Comparison of ENCODE assay signal across 17 cellular contexts in genomic region chr14:45492876-45493275, GRCh38.
DNase-seq lines count a peak whose midpoint lies in the region; ATAC-seq, FAIRE-seq and TF ChIP-seq lines count a peak whose summit lies in the region.
"Had no signal": no experiment of that assay in that cellular context is flagged by ENCODE, and none has a peak within 500 bp of the region (broad histone marks: within the 10 kb centered on the region; RNA-seq: fewer than 3 reads in every experiment).

No MANE protein-coding gene starts in this region.

- no TSS peak for BruUV-seq in HepG2 (replicated peaks; lab: Mats Ljungman, UMichigan)

- WGBS in right lobe of liver (ENCODE audit: insufficient coverage, low coverage, low lambda C conversion rate, missing lambda C conversion rate) = 50% methylated on average over 3 of the region's 4 CpGs
- 28% methylated on average over 4 of the region's 4 CpGs for WGBS in HepG2 (ENCODE audit: low lambda C conversion rate)
- WGBS in endodermal cell (ENCODE audit: insufficient coverage in 1 of 2, insufficient read length in 1 of 2), 2 experiments = 72 to 93% methylated on average over 4 of the region's 4 CpGs

- no peaks in the 10 kb centered on the region for H3K27me3 Mint-ChIP-seq in endodermal cell (ENCODE audit: insufficient read depth)
- no peaks in the 10 kb centered on the region for H3K27me3 Mint-ChIP-seq in activated naive CD4-positive, alpha-beta T cell treated with anti-CD3 and anti-CD28 coated beads, Interleukin-2, amount 10 ng/mL, durations not matched to agents 7 days and 5 days
- H3K27me3 Mint-ChIP-seq in activated CD8-positive, alpha-beta memory T cell treated with anti-CD3 and anti-CD28 coated beads, Interleukin-2, amount 10 ng/mL, durations not matched to agents 7 days and 5 days = no peaks in the 10 kb centered on the region
- H3K27me3 Mint-ChIP-seq: CD8-positive, alpha-beta memory T cell had no signal

- no peaks in the 10 kb centered on the region for H3K79me2 ChIP-seq in HepG2 (ENCODE audit: insufficient read depth, low read length)

- no peak for TF ChIP-seq RAD21 in HepG2 (CRISPR knock-in tag; IDR thresholded peaks at IDR 0.05)

- H3K27me3 ChIP-seq in right lobe of liver (no peaks in the 10 kb centered on the region), HepG2 (ENCODE audit: control insufficient read depth in 1 of 2, insufficient read depth in 2 of 2, low read length in 2 of 2) (no peaks in the 10 kb centered on the region), endodermal cell (ENCODE audit: control insufficient read depth, insufficient read depth, low read length, poor library complexity, severe bottlenecking) (no peaks in the 10 kb centered on the region)

- peaks cover 13% of the 10 kb centered on the region for H3K9me3 Mint-ChIP-seq in endodermal cell
- peaks cover 3% of the 10 kb centered on the region for H3K9me3 Mint-ChIP-seq in activated naive CD4-positive, alpha-beta T cell treated with anti-CD3 and anti-CD28 coated beads, Interleukin-2, amount 10 ng/mL, durations not matched to agents 7 days and 5 days
- H3K9me3 Mint-ChIP-seq in activated CD8-positive, alpha-beta memory T cell treated with anti-CD3 and anti-CD28 coated beads, Interleukin-2, amount 10 ng/mL, durations not matched to agents 7 days and 5 days (ENCODE audit: low read depth) = peaks cover 2% of the 10 kb centered on the region

- no peaks in the 10 kb centered on the region for H3K36me3 ChIP-seq in right lobe of liver
- H3K36me3 ChIP-seq in HepG2 (replicated peaks in 1 of 2; ENCODE audit: control insufficient read depth in 1 of 2, insufficient read depth in 2 of 2, low read length in 2 of 2) = no peaks in the 10 kb centered on the region
- H3K36me3 ChIP-seq in endodermal cell (ENCODE audit: control insufficient read depth, insufficient read depth, low read length) = no peaks in the 10 kb centered on the region

- peak in 1 of 3 donors; percentile 64 for DNase-seq in right lobe of liver
- DNase-seq in HepG2 (ENCODE audit: low spot score) = no peak
- peak; percentile 44 for DNase-seq in endodermal cell
- no peak for DNase-seq in left ventricle myocardium superior
- no peak for DNase-seq in urothelium cell line (ENCODE audit: low spot score)
- no peak for DNase-seq in activated naive CD4-positive, alpha-beta T cell treated with anti-CD3 and anti-CD28 coated beads, Interleukin-2, amount 10 ng/mL, durations not matched to agents 7 days and 5 days
- DNase-seq in LoVo (ENCODE audit: low spot score) = no peak
- DNase-seq in activated CD8-positive, alpha-beta memory T cell treated with anti-CD3 and anti-CD28 coated beads, Interleukin-2, amount 10 ng/mL, durations not matched to agents 7 days and 5 days = no peak
- DNase-seq: Caco-2; CD8-positive, alpha-beta memory T cell; GF-D8; GOT3; H9 had no signal

- H4K20me1 ChIP-seq in HepG2 (ENCODE audit: insufficient read depth, low read length) = no peaks in the 10 kb centered on the region

- no peak for TF ChIP-seq POLR2A in right lobe of liver (IDR thresholded peaks at IDR 0.05)
- no peak for TF ChIP-seq POLR2A in HepG2 (IDR thresholded peaks at IDR 0.05; ENCODE audit: insufficient read depth in 1 of 2, low read depth in 2 of 2, low read length in 2 of 2)

- H3K27ac ChIP-seq in right lobe of liver (no peak overlapping the region), HepG2 (ENCODE audit: extremely low read length, insufficient read depth, low read length) (no peak overlapping the region), endodermal cell (ENCODE audit: low read depth, low read length) (no peak overlapping the region)
- H3K27ac ChIP-seq: A549 had no signal

- intact Hi-C loops in right lobe of liver (cut with DNase I) (no loop called here), HepG2 (cut with micrococcal nuclease; ENCODE audit: unreplicated experiment) (no loop called here), left ventricle myocardium superior (cut with micrococcal nuclease) (no loop called here)

- H3K4me1 Mint-ChIP-seq in endodermal cell = peaks cover 6% of the 10 kb centered on the region
- no peaks in the 10 kb centered on the region for H3K4me1 Mint-ChIP-seq in activated naive CD4-positive, alpha-beta T cell treated with anti-CD3 and anti-CD28 coated beads, Interleukin-2, amount 10 ng/mL, durations not matched to agents 7 days and 5 days
- H3K4me1 Mint-ChIP-seq in activated CD8-positive, alpha-beta memory T cell treated with anti-CD3 and anti-CD28 coated beads, Interleukin-2, amount 10 ng/mL, durations not matched to agents 7 days and 5 days = no peaks in the 10 kb centered on the region
- H3K4me1 Mint-ChIP-seq: CD14-positive monocyte; CD8-positive, alpha-beta memory T cell; H9 had no signal

- ATAC-seq in right lobe of liver (peak; percentile 14 to 65 (median 30)), HepG2 (no peak), left ventricle myocardium superior (peak; percentile 83)
- ATAC-seq in activated CD8-positive, alpha-beta memory T cell treated with anti-CD3 and anti-CD28 coated beads, Interleukin-2, amount 10 ng/mL, durations not matched to agents 7 days and 5 days = no peak
- ATAC-seq: A549 had no signal

- H3K9me3 ChIP-seq in right lobe of liver (no peaks in the 10 kb centered on the region), HepG2 (ENCODE audit: low read length) (no peaks in the 10 kb centered on the region), endodermal cell (ENCODE audit: control insufficient read depth, low read length) (peaks cover 6% of the 10 kb centered on the region)
- H3K9me3 ChIP-seq: A549, Caco-2 had no signal

- H3K4me2 ChIP-seq in HepG2 (ENCODE audit: low read depth, low read length) = no peak overlapping the region
- H3K4me2 ChIP-seq: A549 had no signal

- H3K27ac Mint-ChIP-seq in endodermal cell = no peak overlapping the region
- H3K27ac Mint-ChIP-seq in activated naive CD4-positive, alpha-beta T cell treated with anti-CD3 and anti-CD28 coated beads, Interleukin-2, amount 10 ng/mL, durations not matched to agents 7 days and 5 days = no peak overlapping the region
- H3K27ac Mint-ChIP-seq in activated CD8-positive, alpha-beta memory T cell treated with anti-CD3 and anti-CD28 coated beads, Interleukin-2, amount 10 ng/mL, durations not matched to agents 7 days and 5 days = no peak overlapping the region
- H3K27ac Mint-ChIP-seq: CD14-positive monocyte; CD8-positive, alpha-beta memory T cell had no signal

- TF ChIP-seq CTCF in right lobe of liver (IDR thresholded peaks at IDR 0.05) (no peak), HepG2 (CRISPR knock-in tag; IDR thresholded peaks at IDR 0.05) (no peak), endodermal cell (conservative IDR thresholded peaks at IDR 0.05) (no peak)

- H2AFZ ChIP-seq in HepG2 (ENCODE audit: low read length) = no peak overlapping the region

- in situ Hi-C loops in HepG2 (cut with HindIII; ENCODE audit: extremely low pct_ligation_motif_present, low pct_unique_long_range_greater_than_20kb) = no loop called here

- FAIRE-seq in HepG2 (lab: Jason Lieb, UNC) = no peak
- peak; percentile 62 for FAIRE-seq in urothelium cell line (lab: Jason Lieb, UNC)
- FAIRE-seq: A549, GM19239, HTR-8/SVneo had no signal

- peaks cover 7% of the 10 kb centered on the region for H3K36me3 Mint-ChIP-seq in endodermal cell (ENCODE audit: low read depth)
- no peaks in the 10 kb centered on the region for H3K36me3 Mint-ChIP-seq in activated naive CD4-positive, alpha-beta T cell treated with anti-CD3 and anti-CD28 coated beads, Interleukin-2, amount 10 ng/mL, durations not matched to agents 7 days and 5 days
- no peaks in the 10 kb centered on the region for H3K36me3 Mint-ChIP-seq in activated CD8-positive, alpha-beta memory T cell treated with anti-CD3 and anti-CD28 coated beads, Interleukin-2, amount 10 ng/mL, durations not matched to agents 7 days and 5 days
- H3K36me3 Mint-ChIP-seq: CD14-positive monocyte; CD8-positive, alpha-beta memory T cell had no signal

- H3K9ac ChIP-seq in HepG2 (ENCODE audit: insufficient read depth, low read depth, low read length) (no peak overlapping the region), endodermal cell (ENCODE audit: extremely low read depth, low read length, poor library complexity, severe bottlenecking) (no peak overlapping the region)

- no peak overlapping the region for H3K4me3 ChIP-seq in right lobe of liver
- H3K4me3 ChIP-seq in HepG2 (replicated peaks in 1 of 3; ENCODE audit: insufficient read depth in 1 of 3, low read depth in 2 of 3, low read length in 3 of 3) = no peak overlapping the region
- H3K4me3 ChIP-seq in endodermal cell (ENCODE audit: low read length) = no peak overlapping the region
- H3K4me3 ChIP-seq: A549 had no signal

- H3K4me3 Mint-ChIP-seq in endodermal cell = no peak overlapping the region
- no peak overlapping the region for H3K4me3 Mint-ChIP-seq in activated naive CD4-positive, alpha-beta T cell treated with anti-CD3 and anti-CD28 coated beads, Interleukin-2, amount 10 ng/mL, durations not matched to agents 7 days and 5 days
- no peak overlapping the region for H3K4me3 Mint-ChIP-seq in activated CD8-positive, alpha-beta memory T cell treated with anti-CD3 and anti-CD28 coated beads, Interleukin-2, amount 10 ng/mL, durations not matched to agents 7 days and 5 days
- H3K4me3 Mint-ChIP-seq: CD14-positive monocyte; CD8-positive, alpha-beta memory T cell; H9 had no signal

- TF ChIP-seq EP300 in HepG2 (IDR thresholded peaks at IDR 0.05; ENCODE audit: low read depth in 2 of 2, low read length in 2 of 2) (no peak), HepG2 (CRISPR knock-in tag; IDR thresholded peaks at IDR 0.05; ENCODE audit: borderline replicate concordance) (no peak)

- CTCF ChIA-PET in HepG2 (lab: Yijun Ruan, JAX; ENCODE audit: low intra/inter-chr PET ratio, low total read pairs) = no interaction called here
- CTCF ChIA-PET in activated naive CD4-positive, alpha-beta T cell treated with anti-CD3 and anti-CD28 coated beads, Interleukin-2, amount 10 ng/mL, durations not matched to agents 7 days and 5 days (lab: Charles Lee) = no interaction called here
- CTCF ChIA-PET in activated CD8-positive, alpha-beta memory T cell treated with anti-CD3 and anti-CD28 coated beads, Interleukin-2, amount 10 ng/mL, durations not matched to agents 7 days and 5 days (lab: Charles Lee) = no interaction called here

- POLR2A ChIA-PET in HepG2 (lab: Yijun Ruan, JAX) = no interaction called here

- H3K4me1 ChIP-seq in right lobe of liver = peaks cover 0 to 8% (median 0%) of the 10 kb centered on the region in 4 donors
- H3K4me1 ChIP-seq in HepG2 (ENCODE audit: insufficient read depth, low read length) = no peaks in the 10 kb centered on the region
- peaks cover 5% of the 10 kb centered on the region for H3K4me1 ChIP-seq in endodermal cell (ENCODE audit: control insufficient read depth, insufficient read depth, low read length)
- H3K4me1 ChIP-seq: A549, Caco-2 had no signal

TF ChIP-seq in HepG2, 621 proteins besides CTCF, POLR2A, EP300 and RAD21 (continues in another document):
- TF ChIP-seq FOXM1 (CRISPR knock-in tag; IDR thresholded peaks at IDR 0.05) (no peak), ZNF644 (CRISPR knock-in tag; IDR thresholded peaks at IDR 0.05; ENCODE audit: low read depth) (no peak), KMT2B (CRISPR knock-in tag; IDR thresholded peaks at IDR 0.05) (no peak), ZNF337 (CRISPR knock-in tag; IDR thresholded peaks at IDR 0.05; ENCODE audit: borderline replicate concordance, low read depth) (no peak)

Comparison
In these comparisons a context has a peak if more than half of its experiments do, and no peak if none do; other contexts are left out.
1. ATAC-seq: peak in right lobe of liver (4 of 4) and left ventricle myocardium superior (single experiment); none in HepG2 (single experiment) and activated CD8-positive, alpha-beta memory T cell treated with anti-CD3 and anti-CD28 coated beads, Interleukin-2, amount 10 ng/mL, durations not matched to agents 7 days and 5 days (single experiment).